In genomic region chr3:127544151-127544805, GRCh38 we compare ENCODE assay signal across 8 cellular contexts. TPM values are rescaled to one million over a fixed set of nuclear protein-coding genes. Genes with fewer than 3 reads are reported as not detected.
DNase-seq lines count a peak whose midpoint lies in the region; ATAC-seq and TF ChIP-seq lines count a peak whose summit lies in the region.

No MANE protein-coding gene starts in this region.

- DNase-seq in CD4-positive, CD25-positive, alpha-beta regulatory T cell: peak; percentile 29 to 51 (median 49)
- DNase-seq in NAMALWA (ENCODE audit: low spot score) (peak; percentile 83), Right ventricle myocardium superior (peak; percentile 79), pulmonary artery endothelial cell (ENCODE audit: low read depth, low spot score) (peak; percentile 15)
- DNase-seq in activated naive CD8-positive, alpha-beta T cell treated with anti-CD3 and anti-CD28 coated beads, Interleukin-2, amount 10 ng/mL, durations not matched to agents 7 days and 5 days: peak; percentile 63

- H3K9me3 Mint-ChIP-seq in CD4-positive, CD25-positive, alpha-beta regulatory T cell: no peaks in the 10 kb centered on the region
- H3K9me3 Mint-ChIP-seq in activated naive CD8-positive, alpha-beta T cell treated with anti-CD3 and anti-CD28 coated beads, Interleukin-2, amount 10 ng/mL, durations not matched to agents 7 days and 5 days: no peaks in the 10 kb centered on the region

- peak overlapping the region in 1 of 4 donors; percentile 49 for H3K4me3 Mint-ChIP-seq in CD4-positive, CD25-positive, alpha-beta regulatory T cell
- H3K4me3 Mint-ChIP-seq in activated naive CD8-positive, alpha-beta T cell treated with anti-CD3 and anti-CD28 coated beads, Interleukin-2, amount 10 ng/mL, durations not matched to agents 7 days and 5 days: no peak overlapping the region

- no peaks in the 10 kb centered on the region for H3K36me3 ChIP-seq in CD4-positive, CD25-positive, alpha-beta regulatory T cell (ENCODE audit: control insufficient read depth, insufficient read depth, low read length)
- no peaks in the 10 kb centered on the region for H3K36me3 ChIP-seq in SU-DHL-6 (ENCODE audit: low read length)

- no peaks in the 10 kb centered on the region for H3K36me3 Mint-ChIP-seq in CD4-positive, CD25-positive, alpha-beta regulatory T cell
- H3K36me3 Mint-ChIP-seq in activated naive CD8-positive, alpha-beta T cell treated with anti-CD3 and anti-CD28 coated beads, Interleukin-2, amount 10 ng/mL, durations not matched to agents 7 days and 5 days: no peaks in the 10 kb centered on the region

- peaks cover 0 to 15% (median 4%) of the 10 kb centered on the region in 4 donors for H3K4me1 Mint-ChIP-seq in CD4-positive, CD25-positive, alpha-beta regulatory T cell
- H3K4me1 Mint-ChIP-seq in activated naive CD8-positive, alpha-beta T cell treated with anti-CD3 and anti-CD28 coated beads, Interleukin-2, amount 10 ng/mL, durations not matched to agents 7 days and 5 days: peaks cover 4% of the 10 kb centered on the region

- peaks cover 9% of the 10 kb centered on the region for H3K4me1 ChIP-seq in CD4-positive, CD25-positive, alpha-beta regulatory T cell (ENCODE audit: control insufficient read depth, insufficient read depth, low read length, poor library complexity, severe bottlenecking)

- H2AFZ ChIP-seq in SU-DHL-6 (ENCODE audit: low read depth, low read length, severe bottlenecking): no peak overlapping the region

- no peaks in the 10 kb centered on the region for H3K9me3 ChIP-seq in CD4-positive, CD25-positive, alpha-beta regulatory T cell (ENCODE audit: control insufficient read depth in 2 of 2, low read length in 2 of 2)
- H3K9me3 ChIP-seq in SU-DHL-6 (ENCODE audit: insufficient read depth, low read length): no peaks in the 10 kb centered on the region

- no peak overlapping the region for H3K9ac ChIP-seq in SU-DHL-6 (ENCODE audit: low read length)

- H3K79me2 ChIP-seq in SU-DHL-6 (ENCODE audit: insufficient read depth, low read length): no peaks in the 10 kb centered on the region

- H3K27me3 Mint-ChIP-seq in CD4-positive, CD25-positive, alpha-beta regulatory T cell: peaks cover 5% of the 10 kb centered on the region
- H3K27me3 Mint-ChIP-seq in activated naive CD8-positive, alpha-beta T cell treated with anti-CD3 and anti-CD28 coated beads, Interleukin-2, amount 10 ng/mL, durations not matched to agents 7 days and 5 days: peaks cover 22% of the 10 kb centered on the region

- no peak overlapping the region for H3K27ac ChIP-seq in CD4-positive, CD25-positive, alpha-beta regulatory T cell (ENCODE audit: insufficient read depth, low read length, poor library complexity, severe bottlenecking)
- H3K27ac ChIP-seq in SU-DHL-6 (ENCODE audit: low read depth, low read length): no peak overlapping the region

- intact Hi-C loops in Right ventricle myocardium superior (cut with DNase I): loop anchor here (10.0 kb wide), 1 partner anchor 1019 kb away; the partner anchor contains the start of gene CHST13

- TF ChIP-seq CTCF in SU-DHL-6 (IDR thresholded peaks at IDR 0.05; ENCODE audit: insufficient read depth, low read length, poor library complexity, severe bottlenecking): peak; percentile 74

- H3K4me3 ChIP-seq in CD4-positive, CD25-positive, alpha-beta regulatory T cell (ENCODE audit: low read depth, low read length): no peak overlapping the region
- no peak overlapping the region for H3K4me3 ChIP-seq in SU-DHL-6 (ENCODE audit: insufficient read depth, low read length, poor library complexity, severe bottlenecking)

- H4K20me1 ChIP-seq in SU-DHL-6 (ENCODE audit: low read depth, low read length): no peaks in the 10 kb centered on the region

- no peak overlapping the region for H3K4me2 ChIP-seq in SU-DHL-6 (ENCODE audit: low read depth, low read length, poor library complexity, severe bottlenecking)

- H3F3A ChIP-seq in SU-DHL-6 (ENCODE audit: insufficient read depth): no peaks in the 10 kb centered on the region

- H3K27me3 ChIP-seq in CD4-positive, CD25-positive, alpha-beta regulatory T cell (ENCODE audit: control insufficient read depth, insufficient read depth, low read length): no peaks in the 10 kb centered on the region
- H3K27me3 ChIP-seq in SU-DHL-6 (ENCODE audit: low read length): no peaks in the 10 kb centered on the region

- POLR2A ChIA-PET in activated naive CD8-positive, alpha-beta T cell treated with anti-CD3 and anti-CD28 coated beads, Interleukin-2, amount 10 ng/mL, durations not matched to agents 7 days and 5 days (lab: Charles Lee): no interaction called here

- H3K27ac Mint-ChIP-seq in CD4-positive, CD25-positive, alpha-beta regulatory T cell: no peak overlapping the region
- H3K27ac Mint-ChIP-seq in activated naive CD8-positive, alpha-beta T cell treated with anti-CD3 and anti-CD28 coated beads, Interleukin-2, amount 10 ng/mL, durations not matched to agents 7 days and 5 days: no peak overlapping the region

- H3K9me2 ChIP-seq in SU-DHL-6 (replicated peaks; ENCODE audit: insufficient read depth, low read length): no peaks in the 10 kb centered on the region

- ATAC-seq in CD4-positive, CD25-positive, alpha-beta regulatory T cell (ENCODE audit: low read depth in 2 of 2): peak in 1 of 2 donors; percentile 40
- ATAC-seq in GM21529 (IDR thresholded peaks at IDR 0.05; ENCODE audit: unreplicated experiment) (peak; percentile 72), Right ventricle myocardium superior (ENCODE audit: poor library complexity) (peak; percentile 38), HG03139 (IDR thresholded peaks at IDR 0.05; ENCODE audit: unreplicated experiment) (no peak)
- ATAC-seq in activated naive CD8-positive, alpha-beta T cell treated with anti-CD3 and anti-CD28 coated beads, Interleukin-2, amount 10 ng/mL, durations not matched to agents 7 days and 5 days (ENCODE audit: low read depth): peak; percentile 54

RNA-seq across cellular contexts. Expression of gene TPRA1, which starts 46.3 kb away (rescaled TPM):
- total RNA-seq in CD4-positive, CD25-positive, alpha-beta regulatory T cell: 15.9 TPM
- polyA plus RNA-seq in CD4-positive, CD25-positive, alpha-beta regulatory T cell: 10 to 100 TPM; 14.0 to 27.4 (median 24.5) TPM
- total RNA-seq in activated naive CD8-positive, alpha-beta T cell treated with anti-CD3 and anti-CD28 coated beads, Interleukin-2, amount 10 ng/mL, durations not matched to agents 7 days and 5 days: 10 to 100 TPM; 33.6 to 33.9 TPM
- total RNA-seq in Right ventricle myocardium superior (17.8 TPM), pulmonary artery endothelial cell (32.8 and 34.6 TPM in 2 replicates)

RNA-seq across cellular contexts. Expression of gene MCM2, which starts 53.9 kb away (rescaled TPM):
- 15.7 TPM for total RNA-seq in CD4-positive, CD25-positive, alpha-beta regulatory T cell
- polyA plus RNA-seq in CD4-positive, CD25-positive, alpha-beta regulatory T cell: 10 to 100 TPM; 14.4 to 17.2 (median 16.2) TPM
- 100 to 1,000 TPM; 131 to 140 TPM for total RNA-seq in activated naive CD8-positive, alpha-beta T cell treated with anti-CD3 and anti-CD28 coated beads, Interleukin-2, amount 10 ng/mL, durations not matched to agents 7 days and 5 days
- total RNA-seq in Right ventricle myocardium superior (6.5 TPM), pulmonary artery endothelial cell (78.4 and 133 TPM in 2 replicates)

Comparison
In these comparisons a context has a peak if more than half of its experiments do, and no peak if none do; other contexts are left out.
1. DNase-seq: peak in every context shown above with its lines; median percentile 83 in NAMALWA; 79 in Right ventricle myocardium superior; 63 in activated naive CD8-positive, alpha-beta T cell treated with anti-CD3 and anti-CD28 coated beads, Interleukin-2, amount 10 ng/mL, durations not matched to agents 7 days and 5 days; 49 in CD4-positive, CD25-positive, alpha-beta regulatory T cell; 15 in pulmonary artery endothelial cell.